8 cellular contexts compared by ENCODE assay signal in the genomic region with DNA sequence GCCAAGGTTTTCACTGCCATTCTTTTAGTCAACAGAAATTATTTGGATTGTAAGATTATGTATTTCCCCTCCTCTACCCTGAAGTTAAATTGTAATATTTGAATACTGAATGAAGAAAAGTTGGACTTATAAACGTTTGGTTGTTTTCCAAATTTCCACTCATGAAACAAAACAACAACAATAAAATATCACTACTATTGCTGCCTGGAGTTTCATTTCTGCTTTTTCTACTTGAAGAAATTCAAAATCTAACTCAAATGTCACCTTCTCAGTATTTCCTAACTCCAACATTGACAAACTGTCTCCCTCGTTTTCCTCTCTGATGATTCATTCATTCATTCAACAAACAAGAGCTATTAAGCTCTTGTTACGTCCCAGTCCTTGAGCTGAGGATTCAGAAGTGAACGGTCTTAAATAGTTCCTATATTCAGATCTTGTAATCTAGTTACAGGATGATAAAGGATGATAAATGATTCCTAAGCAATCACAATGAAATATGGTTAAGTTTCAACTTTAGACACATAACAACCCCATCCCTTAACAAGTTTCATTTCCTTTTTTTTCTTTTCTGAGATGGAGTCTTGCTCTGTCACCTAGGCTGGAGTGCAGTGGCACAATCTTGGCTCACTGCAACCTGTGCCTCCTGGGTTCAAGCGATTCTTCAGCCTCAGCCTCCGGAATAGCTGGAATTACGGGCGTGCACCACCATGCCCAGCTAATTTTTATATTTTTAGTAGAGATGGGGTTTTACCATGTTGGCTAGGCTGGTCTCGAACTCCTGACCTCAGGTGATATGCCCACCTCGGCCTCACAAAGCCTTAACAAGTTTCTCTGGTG. TPM values are rescaled to one million over a fixed set of nuclear protein-coding genes. Genes with fewer than 3 reads are reported as not detected.
DNase-seq lines count a peak whose midpoint lies in the region; ATAC-seq, FAIRE-seq and TF ChIP-seq lines count a peak whose summit lies in the region.

No MANE protein-coding gene starts in this region.

- WGBS in K562 (ENCODE audit: insufficient coverage, low coverage, missing lambda C conversion rate): 45% methylated on average over 8 of the region's 10 CpGs
- 59 to 65% methylated on average over 10 of the region's 10 CpGs for WGBS in testis, 2 donors

- ATAC-seq in HG03469 (IDR thresholded peaks at IDR 0.05; ENCODE audit: unreplicated experiment) (peak; percentile 40), K562 (no peak), upper lobe of right lung (no peak)

- H3K36me3 ChIP-seq in K562 (ENCODE audit: control insufficient read depth, insufficient read depth, low read length) (no peaks in the 10 kb centered on the region), tibial artery (no peaks in the 10 kb centered on the region), testis (ENCODE audit: low read depth, missing control alignments) (no peaks in the 10 kb centered on the region), upper lobe of right lung (no peaks in the 10 kb centered on the region)

- H3K27ac ChIP-seq in AG04450 (ENCODE audit: low read depth, low read length) (no peak overlapping the region), K562 (ENCODE audit: extremely low read depth, low read depth, low read length) (no peak overlapping the region), tibial artery (peak overlapping the region; percentile 87 to 93), testis (no peak overlapping the region), upper lobe of right lung (no peak overlapping the region)

- FAIRE-seq in GM19239 (lab: Jason Lieb, UNC) (peak; percentile 66), K562 (lab: Jason Lieb, UNC) (no peak)

- TF ChIP-seq EP300 in K562 (IDR thresholded peaks at IDR 0.05; ENCODE audit: low read length): no peak

- H3K9ac ChIP-seq in K562 (ENCODE audit: insufficient read depth in 1 of 2, low read depth in 2 of 2, low read length in 2 of 2): peak overlapping the region in 1 of 2 experiments; percentile 79; a peak in 1 of 4 replicates

- H3K4me1 ChIP-seq in K562 (replicated peaks in 1 of 2; ENCODE audit: control insufficient read depth in 2 of 2, insufficient read depth in 2 of 2, low read length in 2 of 2): peaks cover 10 to 13% of the 10 kb centered on the region in 2 experiments; a peak in 4 of 5 replicates
- peaks cover 0 to 15% (median 0%) of the 10 kb centered on the region in 4 donors for H3K4me1 ChIP-seq in tibial artery
- no peaks in the 10 kb centered on the region for H3K4me1 ChIP-seq in testis
- H3K4me1 ChIP-seq in upper lobe of right lung: peaks cover 20% of the 10 kb centered on the region

- H3K79me2 ChIP-seq in K562 (ENCODE audit: control insufficient read depth, insufficient read depth, low read length): peaks cover 21% of the 10 kb centered on the region; the same call in 2 of the 3 replicates

- no peaks in the 10 kb centered on the region for H3K9me3 ChIP-seq in AG04450 (ENCODE audit: control insufficient read depth, insufficient read depth, low read length)
- H3K9me3 ChIP-seq in K562 (replicated peaks; ENCODE audit: control insufficient read depth, insufficient read depth, low read depth, low read length): no peaks in the 10 kb centered on the region
- no peaks in the 10 kb centered on the region for H3K9me3 ChIP-seq in tibial artery
- no peaks in the 10 kb centered on the region for H3K9me3 ChIP-seq in testis
- H3K9me3 ChIP-seq in upper lobe of right lung: no peaks in the 10 kb centered on the region

- no peak for TF ChIP-seq CTCF in AG04450 (IDR thresholded peaks at IDR 0.05; ENCODE audit: low read depth, low read length)
- TF ChIP-seq CTCF in K562 (IDR thresholded peaks at IDR 0.05 in 2 of 3, conservative IDR thresholded peaks at IDR 0.05 in 1 of 3; ENCODE audit: insufficient read depth in 2 of 3, low read depth in 1 of 3, low read length in 3 of 3): no peak
- TF ChIP-seq CTCF in tibial artery (IDR thresholded peaks at IDR 0.05): no peak
- no peak for TF ChIP-seq CTCF in testis (IDR thresholded peaks at IDR 0.05)
- no peak for TF ChIP-seq CTCF in upper lobe of right lung (IDR thresholded peaks at IDR 0.05)

- H3K27me3 ChIP-seq in AG04450 (ENCODE audit: control insufficient read depth, insufficient read depth, low read length) (no peaks in the 10 kb centered on the region), K562 (ENCODE audit: control insufficient read depth in 2 of 2, insufficient read depth in 2 of 2, low read length in 2 of 2) (no peaks in the 10 kb centered on the region), tibial artery (no peaks in the 10 kb centered on the region), testis (no peaks in the 10 kb centered on the region), upper lobe of right lung (no peaks in the 10 kb centered on the region)

- H3K9me1 ChIP-seq in K562 (ENCODE audit: control insufficient read depth, insufficient read depth, low read length): no peaks in the 10 kb centered on the region

- peak overlapping the region; percentile 79 for H3K4me2 ChIP-seq in K562 (ENCODE audit: insufficient read depth, low read length)

- TF ChIP-seq RAD21 in K562 (CRISPR knock-in tag; conservative IDR thresholded peaks at IDR 0.05 in 1 of 2, IDR thresholded peaks at IDR 0.05 in 1 of 2): no peak

- intact Hi-C loops in K562 (cut with micrococcal nuclease) (loop anchor here (5.0 kb wide), 1 partner anchor 248 kb away; a partner anchor contains a TSS), tibial artery (cut with DNase I; ENCODE audit: low total_unique reads) (no loop called here), testis (cut with DNase I; ENCODE audit: low total_unique reads) (no loop called here), upper lobe of right lung (cut with DNase I) (no loop called here)

- H2AFZ ChIP-seq in K562 (ENCODE audit: low read depth, low read length): peak overlapping the region; percentile 89; the same call in 1 of the 2 replicates

- BruUV-seq in K562 (replicated peaks; lab: Mats Ljungman, UMichigan): no TSS peak

- H4K20me1 ChIP-seq in K562 (replicated peaks; ENCODE audit: control insufficient read depth, insufficient read depth, low read length): no peaks in the 10 kb centered on the region

- peak overlapping the region; percentile 70; the same call in 1 of the 2 replicates for H3K4me3 ChIP-seq in AG04450 (ENCODE audit: low read depth, low read length)
- H3K4me3 ChIP-seq in K562: no peak overlapping the region
- peak overlapping the region; percentile 69 to 93 for H3K4me3 ChIP-seq in tibial artery
- no peak overlapping the region for H3K4me3 ChIP-seq in testis
- no peak overlapping the region for H3K4me3 ChIP-seq in upper lobe of right lung

- POLR2A ChIA-PET in AG04450 (lab: Yijun Ruan, JAX): interaction anchor here (1.1 to 1.6 kb wide), 2 partner anchors 206 to 247 kb away, joined by 4 to 5 read pairs; a partner anchor contains a TSS
- POLR2A ChIA-PET in K562 (lab: Yijun Ruan, JAX): interaction anchor here (1.2 to 1.7 kb wide), 2 partner anchors 8 to 68 kb away, joined by 3 to 6 read pairs; no protein-coding TSS in a partner anchor

- CTCF ChIA-PET in AG04450 (lab: Charles Lee) (interaction anchor here (0.5 to 9.6 kb wide), 5 partner anchors 17 to 602 kb away, joined by 3 to 72 read pairs (median 5); no protein-coding TSS in a partner anchor), K562 (lab: Yijun Ruan, JAX; ENCODE audit: low intra/inter-chr PET ratio) (no interaction called here)

- in situ Hi-C loops in K562 (cut with MboI): no loop called here

- TF ChIP-seq POLR2A in K562 (conservative IDR thresholded peaks at IDR 0.05) (no peak), testis (IDR thresholded peaks at IDR 0.05) (no peak)

- DNase-seq in AG04450 (ENCODE audit: low read depth, low spot score) (no peak), GM19239 (ENCODE audit: insufficient read length, low spot score) (no peak), K562 (ENCODE audit: extremely low read depth in 1 of 4, low spot score in 3 of 4) (no peak), tibial artery (no peak), DMS79 (lab: John Stamatoyannopoulos, UW) (no peak), testis (no peak), upper lobe of right lung (no peak)

RNA-seq across cellular contexts. Expression of a gene that starts 1.7 kb away (rescaled TPM):
- polyA plus RNA-seq in AG04450 (2011; rRNA removed) (7.5 and 10.1 TPM in 2 replicates), K562 (2011; rRNA removed) (7.6 and 10.2 TPM in 2 replicates), K562 (2014; fragmentation: Illumina TruSeq; extraction: Trizol) (13.3 TPM in 2 replicates), K562 (2014; fragmentation: Nextera tagmentation; extraction: Ambion mirVana) (1 to 10 TPM; 6.6 to 8.3 TPM), K562 (2014; rRNA removed) (10.5 and 13.5 TPM in 2 replicates), testis (ENCODE audit: insufficient read depth, low read depth, low replicate concordance) (9.7 TPM)
- 4.6 and 8.0 TPM in 2 replicates for polyA minus RNA-seq in AG04450 (2011; rRNA and poly(A)+ RNA removed)
- 9.8 and 17.5 TPM in 2 replicates for total RNA-seq in K562 (2011; cell fraction: chromatin; rRNA removed; ENCODE audit: low replicate concordance)
- total RNA-seq in K562 (2011; cell fraction: nucleolus; rRNA removed): 7.9 and 8.5 TPM in 2 replicates
- total RNA-seq in K562 (2011; cell fraction: nucleoplasm; rRNA removed): 10.6 and 18.2 TPM in 2 replicates
- total RNA-seq in K562 (2014; rRNA removed) (11.4 and 13.5 TPM in 2 replicates), K562 (2014; rRNA removed; fragmentation: Illumina TruSeq; extraction: Trizol) (13.4 and 14.0 TPM in 2 replicates), K562 (2015; rRNA removed; fragmentation: Illumina TruSeq; extraction: Trizol) (11.3 and 11.4 TPM in 2 replicates), K562 (2021) (14.6 and 15.0 TPM in 2 replicates), testis (10 to 100 TPM; 10.2 to 14.6 TPM), upper lobe of right lung (6.2 TPM)
- polyA plus RNA-seq in K562 (2011; cell fraction: cytosol; rRNA removed): 5.2 and 6.0 TPM in 2 replicates
- polyA plus RNA-seq in K562 (2011; cell fraction: nucleus; rRNA removed): 8.2 and 8.7 TPM in 2 replicates
- polyA plus RNA-seq in K562 (2012): 8.5 and 10.6 TPM in 2 replicates
- polyA minus RNA-seq in K562 (2011; rRNA and poly(A)+ RNA removed): 16.3 and 17.4 TPM in 2 replicates
- polyA minus RNA-seq in K562 (2011; cell fraction: cytosol; rRNA and poly(A)+ RNA removed): 4.3 and 8.2 TPM in 2 replicates
- polyA minus RNA-seq in K562 (2011; cell fraction: nucleus; rRNA and poly(A)+ RNA removed): 11.0 and 14.1 TPM in 2 replicates

RNA-seq across cellular contexts. Expression of a gene that starts 24.8 kb away (rescaled TPM):
- polyA plus RNA-seq in AG04450 (2011; rRNA removed) (94.4 and 109 TPM in 2 replicates), K562 (2011; rRNA removed) (16.3 and 17.9 TPM in 2 replicates), K562 (2014; fragmentation: Illumina TruSeq; extraction: Trizol) (7.3 and 7.8 TPM in 2 replicates), K562 (2014; fragmentation: Nextera tagmentation; extraction: Ambion mirVana) (10 to 100 TPM in 1 of 2 experiments, 1 to 10 TPM in 1; 9.9 to 10.7 TPM), K562 (2014; rRNA removed) (8.9 and 10.8 TPM in 2 replicates), testis (ENCODE audit: insufficient read depth, low read depth, low replicate concordance) (41.2 TPM)
- 22.2 and 28.9 TPM in 2 replicates for polyA minus RNA-seq in AG04450 (2011; rRNA and poly(A)+ RNA removed)
- total RNA-seq in K562 (2011; cell fraction: chromatin; rRNA removed; ENCODE audit: low replicate concordance): 3.0 and 5.2 TPM in 2 replicates
- 3.0 and 3.7 TPM in 2 replicates for total RNA-seq in K562 (2011; cell fraction: nucleolus; rRNA removed)
- total RNA-seq in K562 (2011; cell fraction: nucleoplasm; rRNA removed): 2.3 and 3.1 TPM in 2 replicates
- total RNA-seq in K562 (2014; rRNA removed) (5.1 and 8.0 TPM in 2 replicates), K562 (2014; rRNA removed; fragmentation: Illumina TruSeq; extraction: Trizol) (10.0 and 12.8 TPM in 2 replicates), K562 (2015; rRNA removed; fragmentation: Illumina TruSeq; extraction: Trizol) (9.1 and 10.0 TPM in 2 replicates), K562 (2021) (4.9 and 6.0 TPM in 2 replicates), testis (10 to 100 TPM; 53.1 to 54.7 TPM), upper lobe of right lung (56.6 TPM)
- polyA plus RNA-seq in K562 (2011; cell fraction: cytosol; rRNA removed): 5.4 and 7.5 TPM in 2 replicates
- polyA plus RNA-seq in K562 (2011; cell fraction: nucleus; rRNA removed): 7.8 and 13.9 TPM in 2 replicates
- 8.1 TPM in 2 replicates for polyA plus RNA-seq in K562 (2012)
- 8.0 and 8.1 TPM in 2 replicates for polyA minus RNA-seq in K562 (2011; rRNA and poly(A)+ RNA removed)
- 2.3 and 2.8 TPM in 2 replicates for polyA minus RNA-seq in K562 (2011; cell fraction: cytosol; rRNA and poly(A)+ RNA removed)
- polyA minus RNA-seq in K562 (2011; cell fraction: nucleus; rRNA and poly(A)+ RNA removed): 3.4 and 4.8 TPM in 2 replicates

RNA-seq across cellular contexts. Expression of a gene that starts 55.3 kb away (rescaled TPM):
- 0.32 and 0.35 TPM in 2 replicates for polyA plus RNA-seq in AG04450 (2011; rRNA removed)
- polyA minus RNA-seq in AG04450 (2011; rRNA and poly(A)+ RNA removed): 0.35 and 0.55 TPM in 2 replicates
- total RNA-seq in K562 (2011; cell fraction: chromatin; rRNA removed; ENCODE audit: low replicate concordance): 1.2 and 3.1 TPM in 2 replicates
- total RNA-seq in K562 (2011; cell fraction: nucleolus; rRNA removed): 1.1 and 1.5 TPM in 2 replicates
- 2.4 and 2.8 TPM in 2 replicates for total RNA-seq in K562 (2011; cell fraction: nucleoplasm; rRNA removed)
- 0.86 TPM in 1 of 2 replicates, not detected in the other for total RNA-seq in K562 (2014; rRNA removed)
- 0.51 and 1.3 TPM in 2 replicates for total RNA-seq in K562 (2014; rRNA removed; fragmentation: Illumina TruSeq; extraction: Trizol)
- 0.23 and 0.33 TPM in 2 replicates for total RNA-seq in K562 (2015; rRNA removed; fragmentation: Illumina TruSeq; extraction: Trizol)
- total RNA-seq in K562 (2021): 0.42 and 0.78 TPM in 2 replicates
- polyA plus RNA-seq in K562 (2011; rRNA removed): 1.2 and 1.3 TPM in 2 replicates
- 0.54 and 0.77 TPM in 2 replicates for polyA plus RNA-seq in K562 (2011; cell fraction: cytosol; rRNA removed)
- polyA plus RNA-seq in K562 (2011; cell fraction: nucleus; rRNA removed): 1.3 and 2.7 TPM in 2 replicates
- 0.30 and 0.72 TPM in 2 replicates for polyA plus RNA-seq in K562 (2012)
- polyA plus RNA-seq in K562 (2014; fragmentation: Illumina TruSeq; extraction: Trizol): 0.19 and 0.22 TPM in 2 replicates
- polyA plus RNA-seq in K562 (2014; fragmentation: Nextera tagmentation; extraction: Ambion mirVana): under 1 TPM; 0.21 to 0.92 TPM
- 0.48 TPM in 1 of 2 replicates, not detected in the other for polyA plus RNA-seq in K562 (2014; rRNA removed)
- 1.5 TPM in 2 replicates for polyA minus RNA-seq in K562 (2011; rRNA and poly(A)+ RNA removed)
- 1.2 TPM in 1 of 2 replicates, not detected in the other for polyA minus RNA-seq in K562 (2011; cell fraction: cytosol; rRNA and poly(A)+ RNA removed)
- polyA minus RNA-seq in K562 (2011; cell fraction: nucleus; rRNA and poly(A)+ RNA removed): 1.2 and 2.3 TPM in 2 replicates
- 10 to 100 TPM; 23.4 to 27.2 TPM for total RNA-seq in testis
- polyA plus RNA-seq in testis (ENCODE audit: insufficient read depth, low read depth, low replicate concordance): 108 TPM
- total RNA-seq in upper lobe of right lung: 1.2 TPM

Comparison
In these comparisons a context has a peak if more than half of its experiments do, and no peak if none do; other contexts are left out.
1. H3K27ac ChIP-seq: peak in tibial artery (2 of 2); none in AG04450 (single experiment), K562 (single experiment), testis (0 of 2) and upper lobe of right lung (single experiment).
2. H3K4me3 ChIP-seq: peak in AG04450 (single experiment) and tibial artery (2 of 2); none in K562 (single experiment), testis (0 of 2) and upper lobe of right lung (single experiment).
3. RNA of a gene that starts 55.3 kb away (total RNA-seq): 23.4 to 27.2 TPM in testis; 1.2 TPM in upper lobe of right lung (single experiment) and 0.23 to 3.1 TPM in K562; every median in the first group is over 4 times any median in the second.